8 cellular contexts compared by ENCODE assay signal in genomic region chr2:71067567-71068217, GRCh38. TPM values are rescaled to one million over a fixed set of nuclear protein-coding genes. Genes with fewer than 3 reads are reported as not detected.
DNase-seq lines count a peak whose midpoint lies in the region; ATAC-seq and TF ChIP-seq lines count a peak whose summit lies in the region.

No MANE protein-coding gene starts in this region.

- H3K27ac Mint-ChIP-seq in CD8-positive, alpha-beta T cell = peak overlapping the region; percentile 99
- H3K27ac Mint-ChIP-seq in endothelial cell (ENCODE audit: unreplicated experiment) = peak overlapping the region; percentile 94
- H3K27ac Mint-ChIP-seq in natural killer cell = peak overlapping the region; percentile 98 to 99

- peak overlapping the region; percentile 87 for H3K9ac ChIP-seq in PC-3 (ENCODE audit: low read length)

- H3K9me2 ChIP-seq in PC-3 (replicated peaks; ENCODE audit: low read length) = no peaks in the 10 kb centered on the region

- H3K4me3 Mint-ChIP-seq in CD8-positive, alpha-beta T cell = peak overlapping the region; percentile 95
- H3K4me3 Mint-ChIP-seq in endothelial cell (ENCODE audit: unreplicated experiment) (peak overlapping the region; percentile 98), natural killer cell (peak overlapping the region; percentile 97)

- H3K27me3 ChIP-seq in CD8-positive, alpha-beta T cell (ENCODE audit: insufficient read depth, low read length) = no peaks in the 10 kb centered on the region
- no peaks in the 10 kb centered on the region; the same call in 1 of the 2 replicates for H3K27me3 ChIP-seq in PC-3 (ENCODE audit: low read length)

- no peak for TF ChIP-seq CTCF in CD8-positive, alpha-beta T cell (IDR thresholded peaks at IDR 0.05)
- TF ChIP-seq CTCF in PC-3 (conservative IDR thresholded peaks at IDR 0.05; ENCODE audit: low read depth, low read length) = no peak
- no peak for TF ChIP-seq CTCF in endothelial cell (IDR thresholded peaks at IDR 0.05; ENCODE audit: unreplicated experiment)
- TF ChIP-seq CTCF in natural killer cell (IDR thresholded peaks at IDR 0.05) = no peak

- H3K4me3 ChIP-seq in CD8-positive, alpha-beta T cell (ENCODE audit: low read depth, low read length) = peak overlapping the region; percentile 77
- H3K4me3 ChIP-seq in PC-3 (ENCODE audit: low read length) = peak overlapping the region; percentile 84

- H3K4me1 ChIP-seq in CD8-positive, alpha-beta T cell (ENCODE audit: insufficient read depth, low read length) = peaks cover 38% of the 10 kb centered on the region
- peaks cover 37% of the 10 kb centered on the region for H3K4me1 ChIP-seq in PC-3 (ENCODE audit: insufficient read depth, low read length)

- no peaks in the 10 kb centered on the region for H4K20me1 ChIP-seq in PC-3 (ENCODE audit: low read length)

- H2AFZ ChIP-seq in PC-3 (ENCODE audit: low read length) = peak overlapping the region; percentile 85

- no peaks in the 10 kb centered on the region for H3K9me3 Mint-ChIP-seq in CD8-positive, alpha-beta T cell
- no peaks in the 10 kb centered on the region for H3K9me3 Mint-ChIP-seq in endothelial cell (ENCODE audit: unreplicated experiment)
- no peaks in the 10 kb centered on the region for H3K9me3 Mint-ChIP-seq in natural killer cell

- peak overlapping the region; percentile 86 for H3K27ac ChIP-seq in CD8-positive, alpha-beta T cell (ENCODE audit: low read depth, low read length)
- peak overlapping the region; percentile 75 for H3K27ac ChIP-seq in PC-3 (ENCODE audit: low read length)

- no peaks in the 10 kb centered on the region for H3K36me3 ChIP-seq in CD8-positive, alpha-beta T cell (ENCODE audit: insufficient read depth, low read length)
- no peaks in the 10 kb centered on the region for H3K36me3 ChIP-seq in PC-3 (ENCODE audit: low read depth, low read length)

- DNase-seq in CD8-positive, alpha-beta T cell = peak in 1 of 7 experiments; percentile 20
- DNase-seq in PC-3 (no peak), endothelial cell (ENCODE audit: low spot score) (peak; percentile 13), natural killer cell (no peak), UCSD-AML1 (lab: John Stamatoyannopoulos, UW; ENCODE audit: unreplicated experiment) (no peak), AML-193 (lab: John Stamatoyannopoulos, UW) (no peak)

- peak overlapping the region; percentile 97 for H3K4me2 ChIP-seq in PC-3 (ENCODE audit: low read length)

- H3K36me3 Mint-ChIP-seq in CD8-positive, alpha-beta T cell = peaks cover 22% of the 10 kb centered on the region
- peaks cover 28% of the 10 kb centered on the region for H3K36me3 Mint-ChIP-seq in endothelial cell (ENCODE audit: low read depth, unreplicated experiment)
- no peaks in the 10 kb centered on the region for H3K36me3 Mint-ChIP-seq in natural killer cell

- CTCF ChIA-PET in CD8-positive, alpha-beta T cell (lab: Charles Lee) = interaction anchor here (1.0 to 1.4 kb wide), 6 partner anchors 42 to 159 kb away, joined by 3 to 6 read pairs (median 4); partner anchors contain the start of genes MCEE, MPHOSPH10 and PAIP2B
- CTCF ChIA-PET in PC-3 (lab: Charles Lee) = interaction anchor here (0.6 to 1.1 kb wide), 2 partner anchors 18 to 1154 kb away, joined by 3 to 4 read pairs; no protein-coding TSS in a partner anchor

- BruUV-seq in PC-3 (replicated peaks; lab: Mats Ljungman, UMichigan) = TSS peak; percentile 92

- no peaks in the 10 kb centered on the region for H3F3A ChIP-seq in PC-3 (ENCODE audit: low read length, unreplicated experiment)

- no peaks in the 10 kb centered on the region for H3K9me3 ChIP-seq in CD8-positive, alpha-beta T cell (ENCODE audit: low read length)
- no peaks in the 10 kb centered on the region for H3K9me3 ChIP-seq in PC-3 (ENCODE audit: low read length)

- POLR2A ChIA-PET in CD8-positive, alpha-beta T cell (lab: Charles Lee) = interaction anchor here (0.9 to 5.3 kb wide), 13 partner anchors 10 to 1630 kb away, joined by 3 to 59 read pairs (median 6); partner anchors contain the start of genes MCEE, MPHOSPH10, NFU1 and PAIP2B
- POLR2A ChIA-PET in PC-3 (lab: Charles Lee; ENCODE audit: unreplicated experiment) = interaction anchor here (0.6 to 1.0 kb wide), 3 partner anchors 44 to 160 kb away, joined by 11 to 16 read pairs (median 15); partner anchors contain the start of gene PAIP2B

- H3K4me1 Mint-ChIP-seq in CD8-positive, alpha-beta T cell (ENCODE audit: low read depth) = peaks cover 57% of the 10 kb centered on the region
- H3K4me1 Mint-ChIP-seq in endothelial cell (ENCODE audit: unreplicated experiment) (peaks cover 30% of the 10 kb centered on the region), natural killer cell (peaks cover 53% of the 10 kb centered on the region in 2 donors)

- intact Hi-C loops in CD8-positive, alpha-beta T cell (cut with DNase I, micrococcal nuclease) = loop anchor here (1.0 to 10.0 kb wide), 10 partner anchors 63 to 1683 kb away; partner anchors contain the start of genes MCEE (in 2 of the 2), MPHOSPH10 (in 2 of the 2), PAIP2B (in 2 of the 2) and ZNF638 (in 2 of the 2)
- intact Hi-C loops in PC-3 (cut with micrococcal nuclease) (loop anchor here (1.0 kb wide), 1 partner anchor 62 kb away; no protein-coding TSS in a partner anchor), natural killer cell (cut with micrococcal nuclease) (loop anchor here (1.0 to 5.0 kb wide), 2 partner anchors 90 to 265 kb away; partner anchors contain the start of gene ZNF638)

- no peaks in the 10 kb centered on the region for H3K27me3 Mint-ChIP-seq in CD8-positive, alpha-beta T cell (ENCODE audit: low read depth)
- H3K27me3 Mint-ChIP-seq in endothelial cell (ENCODE audit: unreplicated experiment) = peaks cover 13% of the 10 kb centered on the region
- H3K27me3 Mint-ChIP-seq in natural killer cell (ENCODE audit: low read depth in 2 of 2) = peaks cover 10% of the 10 kb centered on the region in 2 donors

- H3K79me2 ChIP-seq in PC-3 (ENCODE audit: low read length) = peaks cover 29% of the 10 kb centered on the region

- no peak for ATAC-seq in CD8-positive, alpha-beta T cell
- ATAC-seq in GM21529 (IDR thresholded peaks at IDR 0.05; ENCODE audit: unreplicated experiment) (peak; percentile 1), PC-3 (no peak; the same call in 1 of the 2 replicates), natural killer cell (no peak), HG03342 (IDR thresholded peaks at IDR 0.05; ENCODE audit: unreplicated experiment) (no peak)

RNA-seq across cellular contexts. Expression of gene NAGK, which starts 0.8 kb away (rescaled TPM):
- total RNA-seq in CD8-positive, alpha-beta T cell = 10 to 100 TPM; 58.9 to 67.7 TPM
- 55.5 and 70.5 TPM in 2 replicates for total RNA-seq in PC-3 (2014; rRNA removed)
- 125 TPM for total RNA-seq in endothelial cell (ENCODE audit: unreplicated experiment)
- 10 to 100 TPM; 67.3 to 93.6 (median 74.9) TPM for total RNA-seq in natural killer cell
